In genomic region chr3:149717391-149718056, GRCh38 we compare ENCODE assay signal across 8 cellular contexts. TPM values are rescaled to one million over a fixed set of nuclear protein-coding genes. Genes with fewer than 3 reads are reported as not detected.
DNase-seq lines count a peak whose midpoint lies in the region; ATAC-seq, FAIRE-seq and TF ChIP-seq lines count a peak whose summit lies in the region.

No MANE protein-coding gene starts in this region.

- no peak overlapping the region for H2BK5ac ChIP-seq in H9 (ENCODE audit: insufficient read length, low read length)

- H3T11ph ChIP-seq in H9 (ENCODE audit: low read length) = no peak overlapping the region

- no peak overlapping the region for H3K14ac ChIP-seq in H9 (ENCODE audit: insufficient read depth, low read length)

- H3K23me2 ChIP-seq in H9 (ENCODE audit: insufficient read length, low read depth, low read length, poor library complexity, severe bottlenecking) = no peaks in the 10 kb centered on the region

- H4K5ac ChIP-seq in H9 (ENCODE audit: insufficient read length, low read depth, low read length) = no peak overlapping the region

- no peak overlapping the region for H3K18ac ChIP-seq in H9 (ENCODE audit: insufficient read length, low read depth, low read length)

- H3K27me3 ChIP-seq in H9 (ENCODE audit: insufficient read depth, low read length) = no peaks in the 10 kb centered on the region
- no peaks in the 10 kb centered on the region for H3K27me3 ChIP-seq in osteoblast (ENCODE audit: insufficient read depth, low read length)

- no peaks in the 10 kb centered on the region for H3K79me1 ChIP-seq in H9 (ENCODE audit: insufficient read depth, low read depth, low read length, poor library complexity, severe bottlenecking)

- no peak overlapping the region for H2BK15ac ChIP-seq in H9 (ENCODE audit: low read depth, low read length)

- no peak overlapping the region for H2BK20ac ChIP-seq in H9 (ENCODE audit: low read depth, low read length, poor library complexity, severe bottlenecking)

- H3K4me2 ChIP-seq in H9 (ENCODE audit: insufficient read depth, insufficient read length, low read length) = no peak overlapping the region
- H3K4me2 ChIP-seq in osteoblast (ENCODE audit: insufficient read depth, low read length) = peak overlapping the region; percentile 59

- no peak overlapping the region for H3K4ac ChIP-seq in H9 (ENCODE audit: low read depth, low read length)

- H2AK5ac ChIP-seq in H9 (ENCODE audit: insufficient read length, low read length) = no peak overlapping the region

- H3K4me3 Mint-ChIP-seq in H9 = no peak overlapping the region
- H3K4me3 Mint-ChIP-seq in activated CD4-positive, alpha-beta T cell treated with anti-CD3 and anti-CD28 coated beads, Interleukin-2, amount 10 ng/mL, durations not matched to agents 24 days and 14 days = no peak overlapping the region

- H3K27ac ChIP-seq in H9 (ENCODE audit: insufficient read length, low read depth, low read length) (no peak overlapping the region), osteoblast (ENCODE audit: low read depth, low read length) (no peak overlapping the region)

- H3K9me3 Mint-ChIP-seq in H9 = peaks cover 23 to 30% of the 10 kb centered on the region in 2 experiments
- H3K9me3 Mint-ChIP-seq in activated CD4-positive, alpha-beta T cell treated with anti-CD3 and anti-CD28 coated beads, Interleukin-2, amount 10 ng/mL, durations not matched to agents 24 days and 14 days = peaks cover 12% of the 10 kb centered on the region

- H2AFZ ChIP-seq in H9 (ENCODE audit: low read length) (no peak overlapping the region), osteoblast (ENCODE audit: low read length) (peak overlapping the region; percentile 82)

- no peaks in the 10 kb centered on the region for H4K20me1 ChIP-seq in H9 (ENCODE audit: control insufficient read depth, insufficient read depth, insufficient read length)
- no peaks in the 10 kb centered on the region for H4K20me1 ChIP-seq in osteoblast (ENCODE audit: insufficient read depth, low read length)

- H3K79me2 ChIP-seq in H9 (ENCODE audit: insufficient read depth, low read length) = no peaks in the 10 kb centered on the region
- no peaks in the 10 kb centered on the region for H3K79me2 ChIP-seq in osteoblast (ENCODE audit: insufficient read depth, low read length)

- H3K9me3 ChIP-seq in H9 (ENCODE audit: control insufficient read depth, low read depth, low read length) = no peaks in the 10 kb centered on the region
- no peaks in the 10 kb centered on the region for H3K9me3 ChIP-seq in osteoblast (ENCODE audit: low read depth, low read length)

- WGBS in H9 (ENCODE audit: extremely low coverage, insufficient read length, low lambda C conversion rate) = no CpG with 5 or more reads among the region's 2 CpGs

- H3K56ac ChIP-seq in H9 (ENCODE audit: insufficient read length, low read depth, low read length) = no peak overlapping the region

- H3K23ac ChIP-seq in H9 (ENCODE audit: insufficient read length, low read depth, low read length) = no peak overlapping the region

- no peak overlapping the region for H2BK120ac ChIP-seq in H9 (ENCODE audit: low read depth, low read length, poor library complexity, severe bottlenecking)

- H4K8ac ChIP-seq in H9 (replicated peaks; ENCODE audit: insufficient read length, low read depth, low read length) = no peak overlapping the region

- peak; percentile 78 for FAIRE-seq in frontal cortex (lab: Jason Lieb, UNC)

- H3K4me3 ChIP-seq in osteoblast (ENCODE audit: insufficient read depth, low read length) = peak overlapping the region; percentile 14

- H2BK12ac ChIP-seq in H9 (ENCODE audit: insufficient read length, low read depth, low read length) = no peak overlapping the region

- intact Hi-C loops in activated CD4-positive, alpha-beta T cell treated with anti-CD3 and anti-CD28 coated beads, Interleukin-2, amount 10 ng/mL, durations not matched to agents 24 days and 14 days (cut with micrococcal nuclease) = loop anchor here (2.0 to 5.0 kb wide), 3 partner anchors 95 to 205 kb away; no protein-coding TSS in a partner anchor

- H4K91ac ChIP-seq in H9 (ENCODE audit: insufficient read length, low read depth, low read length) = no peak overlapping the region

- H3K9ac ChIP-seq in H9 (ENCODE audit: extremely low read depth, insufficient read length, low read length) = no peak overlapping the region

- H3K36me3 Mint-ChIP-seq in H9 (ENCODE audit: insufficient read depth in 1 of 3, low read depth in 3 of 3) = peaks cover 3 to 17% (median 14%) of the 10 kb centered on the region in 3 experiments; a peak in 5 of 7 replicates
- no peaks in the 10 kb centered on the region for H3K36me3 Mint-ChIP-seq in activated CD4-positive, alpha-beta T cell treated with anti-CD3 and anti-CD28 coated beads, Interleukin-2, amount 10 ng/mL, durations not matched to agents 24 days and 14 days (ENCODE audit: low read depth)

- H3K27ac Mint-ChIP-seq in H9 = no peak overlapping the region; a peak in 1 of 7 replicates
- H3K27ac Mint-ChIP-seq in activated CD4-positive, alpha-beta T cell treated with anti-CD3 and anti-CD28 coated beads, Interleukin-2, amount 10 ng/mL, durations not matched to agents 24 days and 14 days = no peak overlapping the region

- H3K27me3 Mint-ChIP-seq in H9 (ENCODE audit: low read depth) = no peaks in the 10 kb centered on the region
- H3K27me3 Mint-ChIP-seq in activated CD4-positive, alpha-beta T cell treated with anti-CD3 and anti-CD28 coated beads, Interleukin-2, amount 10 ng/mL, durations not matched to agents 24 days and 14 days = peaks cover 7% of the 10 kb centered on the region

- H3K4me1 ChIP-seq in H9 (ENCODE audit: insufficient read depth, low read length) (no peaks in the 10 kb centered on the region), osteoblast (ENCODE audit: insufficient read depth, low read length) (no peaks in the 10 kb centered on the region)

- no peak for ATAC-seq in HG03460 (IDR thresholded peaks at IDR 0.05; ENCODE audit: unreplicated experiment)
- no peak for ATAC-seq in GM21526 (IDR thresholded peaks at IDR 0.05; ENCODE audit: low FRiP score, unreplicated experiment)

- TF ChIP-seq CTCF in H9 (conservative IDR thresholded peaks at IDR 0.05) = peak; percentile 86
- TF ChIP-seq CTCF in osteoblast (IDR thresholded peaks at IDR 0.05; ENCODE audit: extremely low read depth, low read depth, low read length) = peak; percentile 78

- H3K4me1 Mint-ChIP-seq in H9 = peaks cover 4% of the 10 kb centered on the region in 2 experiments
- H3K4me1 Mint-ChIP-seq in activated CD4-positive, alpha-beta T cell treated with anti-CD3 and anti-CD28 coated beads, Interleukin-2, amount 10 ng/mL, durations not matched to agents 24 days and 14 days = peaks cover 3% of the 10 kb centered on the region

- DNase-seq in DMS153 (lab: John Stamatoyannopoulos, UW) = peak; percentile 31
- peak; percentile 42 for DNase-seq in H9
- DNase-seq in NCI-H2196 (lab: John Stamatoyannopoulos, UW; ENCODE audit: unreplicated experiment) = peak; percentile 74
- peak; percentile 77 for DNase-seq in activated CD4-positive, alpha-beta T cell treated with anti-CD3 and anti-CD28 coated beads, Interleukin-2, amount 10 ng/mL, durations not matched to agents 24 days and 14 days
- peak; percentile 44 to 53 for DNase-seq in frontal cortex (ENCODE audit: low spot score in 2 of 2)
- peak; percentile 89 for DNase-seq in osteoblast (ENCODE audit: insufficient read length, low spot score, missing footprints)

- H3K36me3 ChIP-seq in osteoblast (ENCODE audit: insufficient read depth, low read length) = no peaks in the 10 kb centered on the region

RNA-seq across cellular contexts. Expression of gene COMMD2, which starts 34.8 kb away (rescaled TPM):
- total RNA-seq in H9 (2021) (59.3 and 64.9 TPM in 2 replicates), frontal cortex (106 TPM), osteoblast (38.4 and 38.6 TPM in 2 replicates)
- 42.1 and 44.2 TPM in 2 replicates for total RNA-seq in activated CD4-positive, alpha-beta T cell treated with anti-CD3 and anti-CD28 coated beads, Interleukin-2, amount 10 ng/mL, durations not matched to agents 24 days and 14 days

RNA-seq across cellular contexts. Expression of gene WWTR1, which starts 59.7 kb away (rescaled TPM):
- total RNA-seq in H9 (2021) (24.4 and 24.8 TPM in 2 replicates), frontal cortex (6.1 TPM), osteoblast (79.3 and 84.7 TPM in 2 replicates)
- total RNA-seq in activated CD4-positive, alpha-beta T cell treated with anti-CD3 and anti-CD28 coated beads, Interleukin-2, amount 10 ng/mL, durations not matched to agents 24 days and 14 days = 0.31 and 0.75 TPM in 2 replicates

Comparison
In these comparisons a context has a peak if more than half of its experiments do, and no peak if none do; other contexts are left out.
1. DNase-seq: peak in every context shown above with its lines; median percentile 89 in osteoblast; 77 in activated CD4-positive, alpha-beta T cell treated with anti-CD3 and anti-CD28 coated beads, Interleukin-2, amount 10 ng/mL, durations not matched to agents 24 days and 14 days; 74 in NCI-H2196; 48 in frontal cortex; 42 in H9; 31 in DMS153.